8 cellular contexts compared by ENCODE assay signal in the genomic region with DNA sequence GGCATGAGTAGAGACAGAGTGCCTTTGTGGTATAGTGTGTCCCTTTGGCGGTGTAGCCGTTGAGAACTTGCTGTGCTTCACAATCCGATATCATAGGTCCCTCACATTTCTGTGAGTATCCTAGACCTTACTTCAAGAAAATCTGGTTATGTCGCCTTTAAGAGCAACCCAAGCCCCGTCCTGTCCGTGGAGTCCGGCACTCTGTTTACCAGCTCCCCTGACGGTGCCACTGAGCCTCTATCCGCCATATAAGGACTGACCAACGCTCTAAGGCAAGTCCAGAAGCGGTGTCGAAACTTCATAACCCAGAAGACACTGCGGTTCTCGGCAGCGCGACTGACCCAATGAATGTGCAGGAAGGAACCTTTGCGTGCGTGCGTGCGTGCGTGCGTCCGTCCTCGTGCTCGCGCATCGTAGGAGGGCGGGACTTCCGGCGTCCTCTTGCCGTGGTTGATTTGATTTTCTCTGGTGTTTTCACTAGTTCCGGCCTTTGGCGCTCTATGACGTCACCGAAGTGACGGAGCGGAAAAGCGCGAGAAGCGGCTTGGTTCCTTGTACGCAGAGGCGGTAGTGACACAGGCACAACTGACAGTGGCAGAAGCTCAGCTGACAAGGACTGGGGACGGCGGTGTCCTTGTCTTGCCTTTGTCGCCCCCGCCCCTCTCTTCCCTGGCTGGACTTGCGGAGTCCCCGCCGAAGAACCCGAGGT. TPM values are rescaled to one million over a fixed set of nuclear protein-coding genes. Genes with fewer than 3 reads are reported as not detected.
DNase-seq lines count a peak whose midpoint lies in the region; ATAC-seq lines count a peak whose summit lies in the region.

A gene (plus strand): TSS at position 555 of the 709 bp plus-strand sequence. CDS start 1,283 bp downstream, outside the sequence.
A gene (plus strand): TSS at position 555 of the 709 bp plus-strand sequence. CDS start 5,005 bp downstream, outside the sequence.

- H3K4me1 Mint-ChIP-seq in IgD-negative memory B cell, result peaks cover 12 to 20% (median 15%) of the 10 kb centered on the region in 3 donors

- peak within 1 kb of the TSS; percentile 89 to 99 (median 96) for H3K27ac Mint-ChIP-seq in IgD-negative memory B cell

- peak within 1 kb of the TSS; percentile 61 for H3K27ac ChIP-seq in epithelial cell of prostate

- peaks cover 15% of the 10 kb centered on the region for H3K9me3 ChIP-seq in mononuclear cell (ENCODE audit: low read depth, low read length)

- DNase-seq in DMS153 (lab: John Stamatoyannopoulos, UW) (peak; percentile 95), OCI-M2 (lab: John Stamatoyannopoulos, UW; ENCODE audit: unreplicated experiment) (peak; percentile 96), epithelial cell of prostate (ENCODE audit: low read depth, low spot score) (peak; percentile 98)
- DNase-seq in activated T-cell treated with anti-CD3 and anti-CD28 coated beads, Interleukin-2, amount 50 U/mL, for 1 hour, result peak; percentile 98
- peak; percentile 92 to 94 for DNase-seq in stimulated activated CD8-positive, alpha-beta memory T cell treated with anti-CD3 and anti-CD28 coated beads, Interleukin-2, amount 100 ng/mL, for 48 hours (ENCODE audit: low read depth in 2 of 2)

- H3K27me3 ChIP-seq in mononuclear cell (ENCODE audit: insufficient read depth, low read length), result no peaks in the 10 kb centered on the region

- ATAC-seq in GM21576 (IDR thresholded peaks at IDR 0.05; ENCODE audit: unreplicated experiment), result peak; percentile 94

- H3K4me3 ChIP-seq in mononuclear cell (ENCODE audit: low read length), result peak within 1 kb of the TSS; percentile 51

- no peaks in the 10 kb centered on the region for H3K27me3 Mint-ChIP-seq in IgD-negative memory B cell

- H3K9me3 Mint-ChIP-seq in IgD-negative memory B cell, result peaks cover 3 to 12% (median 7%) of the 10 kb centered on the region in 3 donors

- peaks cover 15% of the 10 kb centered on the region for H3K36me3 Mint-ChIP-seq in IgD-negative memory B cell

- peak within 1 kb of the TSS; percentile 82 to 96 (median 88) for H3K4me3 Mint-ChIP-seq in IgD-negative memory B cell

- H3K4me1 ChIP-seq in mononuclear cell (ENCODE audit: insufficient read depth, low read length), result peaks cover 14% of the 10 kb centered on the region

RNA-seq across cellular contexts. Expression of the first gene that starts in this region (rescaled TPM):
- 32.7 TPM for polyA plus RNA-seq in IgD-negative memory B cell
- 10.9 TPM for total RNA-seq in mononuclear cell

RNA-seq across cellular contexts. Expression of the second gene that starts in this region (rescaled TPM):
- 1.5 TPM for polyA plus RNA-seq in IgD-negative memory B cell
- total RNA-seq in mononuclear cell, result 1.0 TPM

Comparison
In these comparisons a context has a peak if more than half of its experiments do, and no peak if none do; other contexts are left out.
1. Peak in every context shown above with its lines: DNase-seq, ATAC-seq, H3K4me3 ChIP-seq and H3K27ac ChIP-seq.